1 cellular context compared by ENCODE assay signal in the genomic region with DNA sequence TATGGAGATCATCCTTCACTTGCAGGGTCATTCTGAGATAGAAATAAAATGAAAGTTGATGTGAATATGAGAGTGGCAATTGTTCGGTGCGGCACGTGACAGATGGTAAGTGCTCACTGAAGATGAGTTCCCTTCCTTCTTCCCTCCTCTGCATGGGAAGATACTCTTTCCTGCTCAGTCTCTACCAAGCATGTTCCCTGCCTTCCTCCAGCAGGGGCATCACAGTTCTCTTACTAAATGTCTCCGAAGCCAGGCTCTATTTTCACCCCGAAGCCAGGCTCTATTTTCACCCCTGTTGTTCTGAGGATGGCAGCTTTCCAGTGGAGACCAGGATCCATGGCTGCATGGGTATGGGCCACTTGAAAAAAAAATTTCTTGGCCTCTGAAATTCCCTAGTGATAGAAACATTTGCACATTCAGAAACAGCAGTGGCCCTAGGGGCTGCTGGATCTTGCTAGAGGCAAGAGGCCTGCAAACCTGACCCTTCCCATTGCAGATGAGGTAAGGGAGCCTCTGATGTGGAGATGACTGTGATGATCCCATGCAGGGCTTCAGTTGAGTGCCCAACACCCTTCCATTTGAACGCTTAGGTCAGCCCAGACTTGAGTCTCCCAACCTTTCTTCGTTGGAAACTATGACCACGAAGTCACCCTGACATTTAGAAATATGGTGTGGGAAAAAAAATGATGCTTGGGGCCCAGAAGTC.
TF ChIP-seq lines count a peak whose summit lies in the region.

No MANE protein-coding gene starts in this region.

TF ChIP-seq in GM23338, 12 proteins besides CTCF, POLR2A, EP300 and RAD21:
- TF ChIP-seq, protein P1, sequence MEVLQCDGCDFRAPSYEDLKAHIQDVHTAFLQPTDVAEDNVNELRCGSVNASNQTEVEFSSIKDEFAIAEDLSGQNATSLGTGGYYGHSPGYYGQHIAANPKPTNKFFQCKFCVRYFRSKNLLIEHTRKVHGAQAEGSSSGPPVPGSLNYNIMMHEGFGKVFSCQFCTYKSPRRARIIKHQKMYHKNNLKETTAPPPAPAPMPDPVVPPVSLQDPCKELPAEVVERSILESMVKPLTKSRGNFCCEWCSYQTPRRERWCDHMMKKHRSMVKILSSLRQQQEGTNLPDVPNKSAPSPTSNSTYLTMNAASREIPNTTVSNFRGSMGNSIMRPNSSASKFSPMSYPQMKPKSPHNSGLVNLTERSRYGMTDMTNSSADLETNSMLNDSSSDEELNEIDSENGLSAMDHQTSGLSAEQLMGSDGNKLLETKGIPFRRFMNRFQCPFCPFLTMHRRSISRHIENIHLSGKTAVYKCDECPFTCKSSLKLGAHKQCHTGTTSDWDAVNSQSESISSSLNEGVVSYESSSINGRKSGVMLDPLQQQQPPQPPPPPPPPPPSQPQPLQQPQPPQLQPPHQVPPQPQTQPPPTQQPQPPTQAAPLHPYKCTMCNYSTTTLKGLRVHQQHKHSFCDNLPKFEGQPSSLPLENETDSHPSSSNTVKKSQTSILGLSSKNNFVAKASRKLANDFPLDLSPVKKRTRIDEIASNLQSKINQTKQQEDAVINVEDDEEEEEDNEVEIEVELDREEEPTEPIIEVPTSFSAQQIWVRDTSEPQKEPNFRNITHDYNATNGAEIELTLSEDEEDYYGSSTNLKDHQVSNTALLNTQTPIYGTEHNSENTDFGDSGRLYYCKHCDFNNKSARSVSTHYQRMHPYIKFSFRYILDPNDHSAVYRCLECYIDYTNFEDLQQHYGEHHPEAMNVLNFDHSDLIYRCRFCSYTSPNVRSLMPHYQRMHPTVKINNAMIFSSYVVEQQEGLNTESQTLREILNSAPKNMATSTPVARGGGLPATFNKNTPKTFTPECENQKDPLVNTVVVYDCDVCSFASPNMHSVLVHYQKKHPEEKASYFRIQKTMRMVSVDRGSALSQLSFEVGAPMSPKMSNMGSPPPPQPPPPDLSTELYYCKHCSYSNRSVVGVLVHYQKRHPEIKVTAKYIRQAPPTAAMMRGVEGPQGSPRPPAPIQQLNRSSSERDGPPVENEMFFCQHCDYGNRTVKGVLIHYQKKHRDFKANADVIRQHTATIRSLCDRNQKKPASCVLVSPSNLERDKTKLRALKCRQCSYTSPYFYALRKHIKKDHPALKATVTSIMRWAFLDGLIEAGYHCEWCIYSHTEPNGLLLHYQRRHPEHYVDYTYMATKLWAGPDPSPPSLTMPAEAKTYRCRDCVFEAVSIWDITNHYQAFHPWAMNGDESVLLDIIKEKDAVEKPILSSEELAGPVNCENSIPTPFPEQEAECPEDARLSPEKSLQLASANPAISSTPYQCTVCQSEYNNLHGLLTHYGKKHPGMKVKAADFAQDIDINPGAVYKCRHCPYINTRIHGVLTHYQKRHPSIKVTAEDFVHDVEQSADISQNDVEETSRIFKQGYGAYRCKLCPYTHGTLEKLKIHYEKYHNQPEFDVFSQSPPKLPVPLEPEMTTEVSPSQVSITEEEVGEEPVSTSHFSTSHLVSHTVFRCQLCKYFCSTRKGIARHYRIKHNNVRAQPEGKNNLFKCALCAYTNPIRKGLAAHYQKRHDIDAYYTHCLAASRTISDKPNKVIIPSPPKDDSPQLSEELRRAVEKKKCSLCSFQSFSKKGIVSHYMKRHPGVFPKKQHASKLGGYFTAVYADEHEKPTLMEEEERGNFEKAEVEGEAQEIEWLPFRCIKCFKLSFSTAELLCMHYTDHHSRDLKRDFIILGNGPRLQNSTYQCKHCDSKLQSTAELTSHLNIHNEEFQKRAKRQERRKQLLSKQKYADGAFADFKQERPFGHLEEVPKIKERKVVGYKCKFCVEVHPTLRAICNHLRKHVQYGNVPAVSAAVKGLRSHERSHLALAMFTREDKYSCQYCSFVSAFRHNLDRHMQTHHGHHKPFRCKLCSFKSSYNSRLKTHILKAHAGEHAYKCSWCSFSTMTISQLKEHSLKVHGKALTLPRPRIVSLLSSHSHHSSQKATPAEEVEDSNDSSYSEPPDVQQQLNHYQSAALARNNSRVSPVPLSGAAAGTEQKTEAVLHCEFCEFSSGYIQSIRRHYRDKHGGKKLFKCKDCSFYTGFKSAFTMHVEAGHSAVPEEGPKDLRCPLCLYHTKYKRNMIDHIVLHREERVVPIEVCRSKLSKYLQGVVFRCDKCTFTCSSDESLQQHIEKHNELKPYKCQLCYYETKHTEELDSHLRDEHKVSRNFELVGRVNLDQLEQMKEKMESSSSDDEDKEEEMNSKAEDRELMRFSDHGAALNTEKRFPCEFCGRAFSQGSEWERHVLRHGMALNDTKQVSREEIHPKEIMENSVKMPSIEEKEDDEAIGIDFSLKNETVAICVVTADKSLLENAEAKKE (CRISPR knock-in tag; IDR thresholded peaks at IDR 0.05), result no peak
- no peak for TF ChIP-seq ZNF114 (CRISPR knock-in tag; IDR thresholded peaks at IDR 0.05)
- TF ChIP-seq STAT1 (IDR thresholded peaks at IDR 0.05; ENCODE audit: unreplicated experiment), result no peak
- no peak for TF ChIP-seq NANOG (IDR thresholded peaks at IDR 0.05; ENCODE audit: borderline replicate concordance)
- no peak for TF ChIP-seq EZH2phosphoT487 (IDR thresholded peaks at IDR 0.05; ENCODE audit: unreplicated experiment)
- TF ChIP-seq CREB1 (CRISPR knock-in tag; IDR thresholded peaks at IDR 0.05; ENCODE audit: low read depth), result no peak
- TF ChIP-seq JUNB (IDR thresholded peaks at IDR 0.05; ENCODE audit: unreplicated experiment), result no peak
- TF ChIP-seq ZNF331 (CRISPR knock-in tag; IDR thresholded peaks at IDR 0.05; ENCODE audit: low read depth), result no peak
- TF ChIP-seq EZH2 (IDR thresholded peaks at IDR 0.05; ENCODE audit: low read depth, unreplicated experiment), result no peak
- TF ChIP-seq, protein P2, sequence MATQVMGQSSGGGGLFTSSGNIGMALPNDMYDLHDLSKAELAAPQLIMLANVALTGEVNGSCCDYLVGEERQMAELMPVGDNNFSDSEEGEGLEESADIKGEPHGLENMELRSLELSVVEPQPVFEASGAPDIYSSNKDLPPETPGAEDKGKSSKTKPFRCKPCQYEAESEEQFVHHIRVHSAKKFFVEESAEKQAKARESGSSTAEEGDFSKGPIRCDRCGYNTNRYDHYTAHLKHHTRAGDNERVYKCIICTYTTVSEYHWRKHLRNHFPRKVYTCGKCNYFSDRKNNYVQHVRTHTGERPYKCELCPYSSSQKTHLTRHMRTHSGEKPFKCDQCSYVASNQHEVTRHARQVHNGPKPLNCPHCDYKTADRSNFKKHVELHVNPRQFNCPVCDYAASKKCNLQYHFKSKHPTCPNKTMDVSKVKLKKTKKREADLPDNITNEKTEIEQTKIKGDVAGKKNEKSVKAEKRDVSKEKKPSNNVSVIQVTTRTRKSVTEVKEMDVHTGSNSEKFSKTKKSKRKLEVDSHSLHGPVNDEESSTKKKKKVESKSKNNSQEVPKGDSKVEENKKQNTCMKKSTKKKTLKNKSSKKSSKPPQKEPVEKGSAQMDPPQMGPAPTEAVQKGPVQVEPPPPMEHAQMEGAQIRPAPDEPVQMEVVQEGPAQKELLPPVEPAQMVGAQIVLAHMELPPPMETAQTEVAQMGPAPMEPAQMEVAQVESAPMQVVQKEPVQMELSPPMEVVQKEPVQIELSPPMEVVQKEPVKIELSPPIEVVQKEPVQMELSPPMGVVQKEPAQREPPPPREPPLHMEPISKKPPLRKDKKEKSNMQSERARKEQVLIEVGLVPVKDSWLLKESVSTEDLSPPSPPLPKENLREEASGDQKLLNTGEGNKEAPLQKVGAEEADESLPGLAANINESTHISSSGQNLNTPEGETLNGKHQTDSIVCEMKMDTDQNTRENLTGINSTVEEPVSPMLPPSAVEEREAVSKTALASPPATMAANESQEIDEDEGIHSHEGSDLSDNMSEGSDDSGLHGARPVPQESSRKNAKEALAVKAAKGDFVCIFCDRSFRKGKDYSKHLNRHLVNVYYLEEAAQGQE (IDR thresholded peaks at IDR 0.05; ENCODE audit: unreplicated experiment), result no peak
- no peak for TF ChIP-seq POLR2AphosphoS5 (IDR thresholded peaks at IDR 0.05; ENCODE audit: low read depth)
- TF ChIP-seq, protein P3, sequence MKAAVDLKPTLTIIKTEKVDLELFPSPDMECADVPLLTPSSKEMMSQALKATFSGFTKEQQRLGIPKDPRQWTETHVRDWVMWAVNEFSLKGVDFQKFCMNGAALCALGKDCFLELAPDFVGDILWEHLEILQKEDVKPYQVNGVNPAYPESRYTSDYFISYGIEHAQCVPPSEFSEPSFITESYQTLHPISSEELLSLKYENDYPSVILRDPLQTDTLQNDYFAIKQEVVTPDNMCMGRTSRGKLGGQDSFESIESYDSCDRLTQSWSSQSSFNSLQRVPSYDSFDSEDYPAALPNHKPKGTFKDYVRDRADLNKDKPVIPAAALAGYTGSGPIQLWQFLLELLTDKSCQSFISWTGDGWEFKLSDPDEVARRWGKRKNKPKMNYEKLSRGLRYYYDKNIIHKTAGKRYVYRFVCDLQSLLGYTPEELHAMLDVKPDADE (IDR thresholded peaks at IDR 0.05), result no peak
